In genomic region chrX:134460861-134461218, GRCh38 we compare ENCODE assay signal across 8 cellular contexts. TPM values are rescaled to one million over a fixed set of nuclear protein-coding genes. Genes with fewer than 3 reads are reported as not detected.
DNase-seq lines count a peak whose midpoint lies in the region; ATAC-seq and TF ChIP-seq lines count a peak whose summit lies in the region.

No MANE protein-coding gene starts in this region.

- peaks cover 51% of the 10 kb centered on the region for H3K79me2 ChIP-seq in PC-9 (ENCODE audit: low read depth)

- no peak for TF ChIP-seq CTCF in AG09309 (IDR thresholded peaks at IDR 0.05; ENCODE audit: control insufficient read depth, insufficient read depth, low read depth, low read length, missing control alignments)
- TF ChIP-seq CTCF in PC-9 (conservative IDR thresholded peaks at IDR 0.05): no peak

- H3K9ac ChIP-seq in endocrine pancreas (ENCODE audit: control insufficient read depth, insufficient read depth, low read length): peak overlapping the region; percentile 30

- no peaks in the 10 kb centered on the region for H3K9me2 ChIP-seq in PC-9 (ENCODE audit: insufficient read depth)

- H3K4me3 ChIP-seq in AG09309 (ENCODE audit: control insufficient read depth, low read depth, low read length): peak overlapping the region; percentile 70
- peak overlapping the region; percentile 80 for H3K4me3 ChIP-seq in PC-9
- H3K4me3 ChIP-seq in endocrine pancreas (ENCODE audit: control insufficient read depth, insufficient read depth, low read length): peak overlapping the region; percentile 76
- peak overlapping the region; percentile 56 for H3K4me3 ChIP-seq in neuron (ENCODE audit: low read length)

- peaks cover 4% of the 10 kb centered on the region for H3F3A ChIP-seq in PC-9 (ENCODE audit: insufficient read depth, low read depth)

- H3K4me2 ChIP-seq in PC-9: peak overlapping the region; percentile 91

- H3K27me3 ChIP-seq in PC-9 (ENCODE audit: insufficient read depth, low read depth): no peaks in the 10 kb centered on the region
- no peaks in the 10 kb centered on the region for H3K27me3 ChIP-seq in endocrine pancreas (ENCODE audit: control insufficient read depth, insufficient read depth, low read length)
- no peaks in the 10 kb centered on the region for H3K27me3 ChIP-seq in neuron (ENCODE audit: insufficient read depth, low read length)

- peak overlapping the region; percentile 91 for H2AFZ ChIP-seq in PC-9
- H2AFZ ChIP-seq in neuron (ENCODE audit: low read depth, low read length): no peak overlapping the region

- H3K36me3 ChIP-seq in PC-9 (ENCODE audit: low read depth) (no peaks in the 10 kb centered on the region), endocrine pancreas (ENCODE audit: control insufficient read depth, insufficient read depth, low read length) (no peaks in the 10 kb centered on the region), neuron (ENCODE audit: insufficient read depth, low read length) (no peaks in the 10 kb centered on the region)

- ATAC-seq in GM19023 (IDR thresholded peaks at IDR 0.05; ENCODE audit: unreplicated experiment): peak; percentile 8

- intact Hi-C loops in PC-9 (cut with micrococcal nuclease; ENCODE audit: unreplicated experiment): no loop called here

- H4K20me1 ChIP-seq in PC-9 (ENCODE audit: insufficient read depth): no peaks in the 10 kb centered on the region

- no peaks in the 10 kb centered on the region for H3K9me3 ChIP-seq in PC-9 (ENCODE audit: insufficient read depth, low read depth)
- no peaks in the 10 kb centered on the region for H3K9me3 ChIP-seq in endocrine pancreas (ENCODE audit: control insufficient read depth, low read length)
- H3K9me3 ChIP-seq in neuron (ENCODE audit: low read length): no peaks in the 10 kb centered on the region

- DNase-seq in AG09309 (ENCODE audit: low read depth) (no peak), PC-9 (peak in 1 of 2 experiments; percentile 47), dedifferentiated amniotic fluid mesenchymal stem cell (ENCODE audit: extremely low spot score) (no peak), C1 segment of cervical spinal cord (lab: John Stamatoyannopoulos, UW) (no peak)
- no peak for DNase-seq in effector CD4-positive, alpha-beta T cell

- CTCF ChIA-PET in PC-9 (lab: Charles Lee): interaction anchor here (0.7 kb wide), 1 partner anchor 71 kb away, joined by 3 read pairs; no protein-coding TSS in a partner anchor

- H3K27ac ChIP-seq in PC-9: no peak overlapping the region

- POLR2A ChIA-PET in PC-9 (lab: Charles Lee; ENCODE audit: unreplicated experiment): interaction anchor here (0.6 kb wide), 1 partner anchor 304 kb away, joined by 3 read pairs; no protein-coding TSS in a partner anchor

- BruUV-seq in PC-9 (replicated peaks; lab: Mats Ljungman, UMichigan): no TSS peak

- H3K4me1 ChIP-seq in PC-9 (replicated peaks; ENCODE audit: insufficient read depth) (peaks cover 18% of the 10 kb centered on the region), endocrine pancreas (ENCODE audit: control insufficient read depth, insufficient read depth, low read length) (no peaks in the 10 kb centered on the region), neuron (ENCODE audit: insufficient read depth, low read length) (no peaks in the 10 kb centered on the region)

RNA-seq across cellular contexts. Expression of gene HPRT1, which starts 0.9 kb away (rescaled TPM):
- total RNA-seq in PC-9 (2021): 49.4 and 61.7 TPM in 2 replicates
